Comparison of ENCODE assay signal across 8 cellular contexts in the genomic region with DNA sequence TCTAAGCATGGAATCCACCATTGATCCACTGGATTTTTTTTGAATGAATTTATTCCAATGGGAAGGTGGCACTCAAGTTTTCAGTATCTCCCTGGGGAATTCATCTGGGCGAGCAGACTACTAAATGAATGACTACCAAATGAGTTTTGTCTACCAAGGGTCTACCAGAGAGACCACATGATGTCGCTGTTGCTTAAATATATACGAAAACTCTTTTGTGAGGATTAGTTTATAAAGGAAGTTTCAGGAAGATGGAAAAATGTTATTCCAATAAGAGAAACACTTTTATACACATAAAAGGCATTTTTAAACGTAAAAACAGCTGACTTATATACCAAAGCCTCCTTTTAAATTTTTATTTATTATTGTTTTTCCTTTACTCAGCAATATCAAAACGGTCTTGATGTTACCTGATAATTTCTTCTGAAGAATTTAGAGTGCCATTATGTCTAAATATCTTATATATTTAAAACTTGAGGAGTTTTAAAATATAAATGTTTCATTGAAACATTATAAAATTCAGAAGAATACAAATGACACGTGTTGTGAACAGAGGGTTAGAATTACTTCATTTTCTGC.
DNase-seq lines count a peak whose midpoint lies in the region; ATAC-seq and TF ChIP-seq lines count a peak whose summit lies in the region.

No MANE protein-coding gene starts in this region.

- CTCF ChIA-PET in activated CD8-positive, alpha-beta memory T cell treated with anti-CD3 and anti-CD28 coated beads, Interleukin-2, amount 10 ng/mL, durations not matched to agents 7 days and 5 days (lab: Charles Lee) = interaction anchor here (1.5 kb wide), 1 partner anchor 127 kb away, joined by 6 read pairs; no protein-coding TSS in a partner anchor

- H3K9me3 ChIP-seq in uterus = no peaks in the 10 kb centered on the region

- intact Hi-C loops in uterus (cut with DNase I; ENCODE audit: low total_unique reads) = no loop called here

- H3K36me3 Mint-ChIP-seq in activated CD8-positive, alpha-beta memory T cell treated with anti-CD3 and anti-CD28 coated beads, Interleukin-2, amount 10 ng/mL, durations not matched to agents 7 days and 5 days = no peaks in the 10 kb centered on the region

- H3K4me3 Mint-ChIP-seq in activated CD8-positive, alpha-beta memory T cell treated with anti-CD3 and anti-CD28 coated beads, Interleukin-2, amount 10 ng/mL, durations not matched to agents 7 days and 5 days = no peak overlapping the region

- no peak overlapping the region for H3K27ac ChIP-seq in uterus

- DNase-seq in AG20443 (ENCODE audit: low spot score) (peak; percentile 70), GM13977 (ENCODE audit: low spot score) (peak; percentile 34), NCI-H2171 (lab: John Stamatoyannopoulos, UW) (peak; percentile 76), astrocyte of the spinal cord (ENCODE audit: low read depth, low spot score) (peak; percentile 57), kidney epithelial cell (ENCODE audit: low read depth) (no peak), uterus (peak in 1 of 2 donors; percentile 17)
- no peak for DNase-seq in activated CD8-positive, alpha-beta memory T cell treated with anti-CD3 and anti-CD28 coated beads, Interleukin-2, amount 10 ng/mL, durations not matched to agents 7 days and 5 days

- H3K27me3 ChIP-seq in kidney epithelial cell (ENCODE audit: control insufficient read depth, insufficient read depth, low read length) = peaks cover 2% of the 10 kb centered on the region
- no peaks in the 10 kb centered on the region for H3K27me3 ChIP-seq in uterus

- H3K4me1 Mint-ChIP-seq in activated CD8-positive, alpha-beta memory T cell treated with anti-CD3 and anti-CD28 coated beads, Interleukin-2, amount 10 ng/mL, durations not matched to agents 7 days and 5 days = no peaks in the 10 kb centered on the region

- H3K9me3 Mint-ChIP-seq in activated CD8-positive, alpha-beta memory T cell treated with anti-CD3 and anti-CD28 coated beads, Interleukin-2, amount 10 ng/mL, durations not matched to agents 7 days and 5 days (ENCODE audit: low read depth) = no peaks in the 10 kb centered on the region

- H3K27me3 Mint-ChIP-seq in activated CD8-positive, alpha-beta memory T cell treated with anti-CD3 and anti-CD28 coated beads, Interleukin-2, amount 10 ng/mL, durations not matched to agents 7 days and 5 days = peaks cover 18% of the 10 kb centered on the region

- H3K36me3 ChIP-seq in kidney epithelial cell (ENCODE audit: control insufficient read depth, insufficient read depth, low read length) (no peaks in the 10 kb centered on the region), uterus (no peaks in the 10 kb centered on the region)

- H3K4me3 ChIP-seq in astrocyte of the spinal cord (ENCODE audit: low read depth, low read length) (no peak overlapping the region), kidney epithelial cell (ENCODE audit: low read depth, low read length) (no peak overlapping the region), uterus (no peak overlapping the region)

- TF ChIP-seq CTCF in GM13977 (IDR thresholded peaks at IDR 0.05; ENCODE audit: extremely low read depth, insufficient read depth, missing control alignments) (peak; percentile 57), astrocyte of the spinal cord (IDR thresholded peaks at IDR 0.05; ENCODE audit: low read depth, low read length) (peak; percentile 59), kidney epithelial cell (IDR thresholded peaks at IDR 0.05; ENCODE audit: insufficient read depth, low read length, poor library complexity, severe bottlenecking) (peak; percentile 51), uterus (IDR thresholded peaks at IDR 0.05) (peak; percentile 45 to 59 (median 54))

- in situ Hi-C loops in GM13977 (cut with MboI; ENCODE audit: low pct_unique_long_range_greater_than_20kb, low sequenced_read_pairs, unreplicated experiment) (no loop called here), astrocyte of the spinal cord (cut with HindIII; ENCODE audit: low sequenced_read_pairs) (no loop called here)

- no peak overlapping the region for H3K27ac Mint-ChIP-seq in activated CD8-positive, alpha-beta memory T cell treated with anti-CD3 and anti-CD28 coated beads, Interleukin-2, amount 10 ng/mL, durations not matched to agents 7 days and 5 days

- no peaks in the 10 kb centered on the region for H3K4me1 ChIP-seq in uterus

- no peak for ATAC-seq in GM18520 (IDR thresholded peaks at IDR 0.05; ENCODE audit: unreplicated experiment)
- ATAC-seq in activated CD8-positive, alpha-beta memory T cell treated with anti-CD3 and anti-CD28 coated beads, Interleukin-2, amount 10 ng/mL, durations not matched to agents 7 days and 5 days = no peak

- TF ChIP-seq POLR2A in uterus (IDR thresholded peaks at IDR 0.05) = no peak

Comparison
In these comparisons a context has a peak if more than half of its experiments do, and no peak if none do; other contexts are left out.
1. DNase-seq: peak in AG20443 (single experiment), GM13977 (single experiment), NCI-H2171 (single experiment) and astrocyte of the spinal cord (single experiment); none in kidney epithelial cell (single experiment) and activated CD8-positive, alpha-beta memory T cell treated with anti-CD3 and anti-CD28 coated beads, Interleukin-2, amount 10 ng/mL, durations not matched to agents 7 days and 5 days (single experiment).
2. Peak in every context shown above with its lines, with median percentiles within 50 percentile points of each other: CTCF ChIP-seq.